8 cellular contexts compared by ENCODE assay signal in genomic region chr13:32538621-32539246, GRCh38. TPM values are rescaled to one million over a fixed set of nuclear protein-coding genes. Genes with fewer than 3 reads are reported as not detected.
DNase-seq lines count a peak whose midpoint lies in the region; ATAC-seq and TF ChIP-seq lines count a peak whose summit lies in the region.

N4BP2L2 (minus strand) TSS chr13:32538795; CDS start chr13:32537027, 1,768 bp downstream.

- peak; percentile 65 for TF ChIP-seq POLR2A in prostate gland (IDR thresholded peaks at IDR 0.05)

- peak; percentile 91 for ATAC-seq in GM18499 (IDR thresholded peaks at IDR 0.05; ENCODE audit: insufficient read depth, unreplicated experiment)
- ATAC-seq in HG02943 (IDR thresholded peaks at IDR 0.05; ENCODE audit: low read depth, unreplicated experiment): peak; percentile 97
- ATAC-seq in left ventricle myocardium superior: peak; percentile 98

- H3K9me3 ChIP-seq in prostate gland: no peaks in the 10 kb centered on the region

- H3K36me3 ChIP-seq in prostate gland (no peaks in the 10 kb centered on the region), urinary bladder (ENCODE audit: insufficient read depth) (no peaks in the 10 kb centered on the region)

- H3K4me3 ChIP-seq in prostate gland (peak within 1 kb of the TSS; percentile 53 to 68), urinary bladder (ENCODE audit: low read depth, low read length) (peak within 1 kb of the TSS; percentile 70)

- no peaks in the 10 kb centered on the region for H3K4me1 ChIP-seq in prostate gland (replicated peaks)
- no peaks in the 10 kb centered on the region for H3K4me1 ChIP-seq in urinary bladder (ENCODE audit: insufficient read depth)

- peak within 1 kb of the TSS; percentile 90 for H3K27ac ChIP-seq in angular gyrus (ENCODE audit: low read depth, low read length)
- peak within 1 kb of the TSS; percentile 89 to 95 for H3K27ac ChIP-seq in prostate gland
- H3K27ac ChIP-seq in urinary bladder (ENCODE audit: low read depth): peak within 1 kb of the TSS; percentile 80

- H3K27me3 ChIP-seq in prostate gland (replicated peaks; ENCODE audit: insufficient read depth): no peaks in the 10 kb centered on the region

- peak in 3 of 4 experiments; percentile 7 to 31 (median 20) for TF ChIP-seq CTCF in prostate gland (IDR thresholded peaks at IDR 0.05)

- DNase-seq in NCI-H187 (lab: John Stamatoyannopoulos, UW) (peak; percentile 61 to 69), T-helper 2 cell (peak; percentile 59 to 98 (median 84)), left ventricle myocardium superior (peak; percentile 92), prostate gland (ENCODE audit: low spot score) (peak; percentile 96)

- 3% methylated on average over 32 of the region's 32 CpGs for WGBS in prostate gland
- WGBS in urinary bladder: 1% methylated on average over 32 of the region's 32 CpGs

- intact Hi-C loops in left ventricle myocardium superior (cut with micrococcal nuclease): loop anchor here (10.0 kb wide), 1 partner anchor 114 kb away; the partner anchor contains the start of gene N4BP2L1
- intact Hi-C loops in prostate gland (cut with DNase I): loop anchor here (2.0 to 10.0 kb wide), 2 partner anchors 112 to 224 kb away; partner anchors contain the start of genes BRCA2 and ZAR1L

RNA-seq across cellular contexts. Expression of gene N4BP2L2, which starts in this region (rescaled TPM):
- total RNA-seq in left ventricle myocardium superior: 123 TPM
- total RNA-seq in prostate gland: 100 to 1,000 TPM in 1 of 2 donors, 10 to 100 TPM in 1; 80.9 to 475 TPM
- 338 TPM for total RNA-seq in urinary bladder
- 61.8 TPM for polyA plus RNA-seq in urinary bladder

Comparison
In these comparisons a context has a peak if more than half of its experiments do, and no peak if none do; other contexts are left out.
1. Peak in every context shown above with its lines: DNase-seq, ATAC-seq, H3K4me3 ChIP-seq and H3K27ac ChIP-seq.